In the genomic region with DNA sequence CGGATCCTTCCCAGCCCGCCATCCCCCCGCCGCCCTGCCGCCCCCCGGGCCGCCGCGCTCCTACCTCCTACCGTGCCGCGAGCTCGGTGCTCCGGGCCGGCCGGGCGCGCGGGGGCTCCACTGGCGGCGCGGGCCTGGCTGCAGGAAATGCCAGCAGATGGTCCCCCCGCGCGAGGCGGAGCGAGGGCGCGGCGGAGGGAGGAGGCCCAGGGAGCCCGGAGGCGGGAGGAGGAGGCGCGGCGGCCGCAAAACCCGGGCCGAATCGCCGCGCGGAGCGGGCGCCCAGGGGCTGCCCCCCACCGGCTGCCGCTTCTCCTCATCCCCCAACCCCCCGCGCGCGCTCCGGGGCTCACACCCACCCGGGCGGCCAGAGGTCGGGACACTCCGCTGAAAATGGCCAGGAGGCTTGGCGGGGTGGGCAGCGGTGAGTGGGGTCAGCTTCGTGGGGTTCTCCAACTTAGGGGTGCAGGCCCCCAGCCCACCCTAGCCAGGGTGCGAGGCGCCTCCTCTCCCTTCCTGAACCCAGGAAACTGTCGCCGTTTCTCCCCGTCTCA, we compare ENCODE assay signal across 8 cellular contexts. TPM values are rescaled to one million over a fixed set of nuclear protein-coding genes. Genes with fewer than 3 reads are reported as not detected.
DNase-seq lines count a peak whose midpoint lies in the region; ATAC-seq, FAIRE-seq and TF ChIP-seq lines count a peak whose summit lies in the region.

A gene with protein sequence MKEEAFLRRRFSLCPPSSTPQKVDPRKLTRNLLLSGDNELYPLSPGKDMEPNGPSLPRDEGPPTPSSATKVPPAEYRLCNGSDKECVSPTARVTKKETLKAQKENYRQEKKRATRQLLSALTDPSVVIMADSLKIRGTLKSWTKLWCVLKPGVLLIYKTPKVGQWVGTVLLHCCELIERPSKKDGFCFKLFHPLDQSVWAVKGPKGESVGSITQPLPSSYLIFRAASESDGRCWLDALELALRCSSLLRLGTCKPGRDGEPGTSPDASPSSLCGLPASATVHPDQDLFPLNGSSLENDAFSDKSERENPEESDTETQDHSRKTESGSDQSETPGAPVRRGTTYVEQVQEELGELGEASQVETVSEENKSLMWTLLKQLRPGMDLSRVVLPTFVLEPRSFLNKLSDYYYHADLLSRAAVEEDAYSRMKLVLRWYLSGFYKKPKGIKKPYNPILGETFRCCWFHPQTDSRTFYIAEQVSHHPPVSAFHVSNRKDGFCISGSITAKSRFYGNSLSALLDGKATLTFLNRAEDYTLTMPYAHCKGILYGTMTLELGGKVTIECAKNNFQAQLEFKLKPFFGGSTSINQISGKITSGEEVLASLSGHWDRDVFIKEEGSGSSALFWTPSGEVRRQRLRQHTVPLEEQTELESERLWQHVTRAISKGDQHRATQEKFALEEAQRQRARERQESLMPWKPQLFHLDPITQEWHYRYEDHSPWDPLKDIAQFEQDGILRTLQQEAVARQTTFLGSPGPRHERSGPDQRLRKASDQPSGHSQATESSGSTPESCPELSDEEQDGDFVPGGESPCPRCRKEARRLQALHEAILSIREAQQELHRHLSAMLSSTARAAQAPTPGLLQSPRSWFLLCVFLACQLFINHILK (minus strand): TSS at position 159 of the 554 bp plus-strand sequence. CDS start 36,162 bp downstream, outside the sequence.

- no peak within 1 kb of the TSS for H3K27ac ChIP-seq in keratinocyte (ENCODE audit: control insufficient read depth, insufficient read depth, low read length)
- peak within 1 kb of the TSS; percentile 60 for H3K27ac ChIP-seq in skeletal muscle tissue (ENCODE audit: low read depth, low read length)

- H3K4me3 Mint-ChIP-seq in activated B cell treated with CpG ODN at 0.5 μM for 24 hours: peak within 1 kb of the TSS; percentile 0

- CTCF ChIA-PET in activated B cell treated with CpG ODN at 0.5 μM for 24 hours (lab: Charles Lee): no interaction called here

- no peaks in the 10 kb centered on the region for H3K36me3 ChIP-seq in BE2C
- no peaks in the 10 kb centered on the region for H3K36me3 ChIP-seq in keratinocyte (ENCODE audit: control insufficient read depth in 2 of 2, extremely low read depth in 1 of 2, insufficient read depth in 2 of 2, low read length in 2 of 2)
- no peaks in the 10 kb centered on the region for H3K36me3 ChIP-seq in skeletal muscle tissue (ENCODE audit: control insufficient read depth in 3 of 3, insufficient read depth in 3 of 3, low read length in 3 of 3)

- H3K27me3 ChIP-seq in BE2C (no peaks in the 10 kb centered on the region), keratinocyte (ENCODE audit: control insufficient read depth, extremely low read depth, insufficient read depth, low read length) (peaks cover 42% of the 10 kb centered on the region), skeletal muscle tissue (ENCODE audit: control insufficient read depth in 3 of 3, insufficient read depth in 3 of 3, low read length in 3 of 3) (no peaks in the 10 kb centered on the region)

- POLR2A ChIA-PET in activated B cell treated with CpG ODN at 0.5 μM for 24 hours (lab: Charles Lee): no interaction called here

- H3K9ac ChIP-seq in keratinocyte (ENCODE audit: control insufficient read depth, extremely low read depth, insufficient read depth, low read length) (peak within 1 kb of the TSS; percentile 72), skeletal muscle tissue (ENCODE audit: low read depth in 1 of 3, low read length in 3 of 3) (peak within 1 kb of the TSS; percentile 69 to 86 (median 75))

- no peaks in the 10 kb centered on the region for H3K9me3 ChIP-seq in BE2C
- no peaks in the 10 kb centered on the region for H3K9me3 ChIP-seq in keratinocyte (ENCODE audit: control insufficient read depth, low read depth, low read length)
- H3K9me3 ChIP-seq in skeletal muscle tissue (ENCODE audit: control insufficient read depth in 3 of 3, low read length in 3 of 3): no peaks in the 10 kb centered on the region

- peaks cover 10% of the 10 kb centered on the region for H4K20me1 ChIP-seq in keratinocyte (ENCODE audit: control insufficient read depth, extremely low read depth, insufficient read depth, low read length)

- no peaks in the 10 kb centered on the region for H3K9me1 ChIP-seq in keratinocyte (ENCODE audit: control insufficient read depth, extremely low read depth, insufficient read depth, low read length)

- peaks cover 55% of the 10 kb centered on the region for H3K27me3 Mint-ChIP-seq in activated B cell treated with CpG ODN at 0.5 μM for 24 hours

- no peak within 1 kb of the TSS for H3K27ac Mint-ChIP-seq in activated B cell treated with CpG ODN at 0.5 μM for 24 hours

- peak within 1 kb of the TSS; percentile 19 for H2AFZ ChIP-seq in keratinocyte (ENCODE audit: control insufficient read depth, low read length)

- H3K79me2 ChIP-seq in keratinocyte (ENCODE audit: control insufficient read depth, insufficient read depth, low read length): peaks cover 12% of the 10 kb centered on the region

- peaks cover 13% of the 10 kb centered on the region for H3K4me1 Mint-ChIP-seq in activated B cell treated with CpG ODN at 0.5 μM for 24 hours

- peak within 1 kb of the TSS; percentile 87 for H3K4me2 ChIP-seq in keratinocyte (ENCODE audit: control insufficient read depth, extremely low read depth, insufficient read depth, low read depth, low read length)

- no peak for FAIRE-seq in keratinocyte (lab: Jason Lieb, UNC)

- TF ChIP-seq CTCF in BE2C (IDR thresholded peaks at IDR 0.05; ENCODE audit: low read depth, low read length) (no peak), activated B cell treated with CpG ODN at 0.5 μM for 24 hours (IDR thresholded peaks at IDR 0.05) (no peak), choroid plexus epithelial cell (conservative IDR thresholded peaks at IDR 0.05; ENCODE audit: low read depth, low read length) (no peak), keratinocyte (optimal IDR thresholded peaks at IDR 0.05 in 1 of 3, IDR thresholded peaks at IDR 0.05 in 1 of 3, conservative IDR thresholded peaks at IDR 0.05 in 1 of 3; ENCODE audit: extremely low read depth in 1 of 3, insufficient read depth in 2 of 3, low read length in 3 of 3) (no peak)

- dilution Hi-C loops in keratinocyte (cut with MboI; ENCODE audit: extremely low pct_ligation_motif_present, low sequenced_read_pairs): no loop called here

- H3K4me3 ChIP-seq in BE2C (ENCODE audit: low read depth, low read length) (peak within 1 kb of the TSS; percentile 56), choroid plexus epithelial cell (ENCODE audit: low read depth, low read length) (peak within 1 kb of the TSS; percentile 80), keratinocyte (ENCODE audit: control insufficient read depth in 2 of 3, extremely low read depth in 1 of 3, insufficient read depth in 2 of 3, low read depth in 1 of 3, low read length in 3 of 3) (peak within 1 kb of the TSS; percentile 65 to 79 (median 78)), skeletal muscle tissue (ENCODE audit: low read length in 3 of 3) (peak within 1 kb of the TSS; percentile 78 to 80 (median 78))

- H3K4me1 ChIP-seq in BE2C (peaks cover 4% of the 10 kb centered on the region), keratinocyte (ENCODE audit: control insufficient read depth, extremely low read depth, insufficient read depth, low read length) (peaks cover 29% of the 10 kb centered on the region), skeletal muscle tissue (ENCODE audit: control insufficient read depth in 3 of 3, insufficient read depth in 3 of 3, low read length in 3 of 3) (peaks cover 66 to 70% (median 67%) of the 10 kb centered on the region in 3 donors)

- peak; percentile 60 for DNase-seq in BE2C
- peak; percentile 57 for DNase-seq in LHCN-M2 (ENCODE audit: low read depth)
- DNase-seq in activated B cell treated with CpG ODN at 0.5 μM for 24 hours: no peak
- DNase-seq in choroid plexus epithelial cell (ENCODE audit: low read depth): peak; percentile 62
- no peak for DNase-seq in keratinocyte (ENCODE audit: low read depth, low spot score)
- DNase-seq in KG1 (lab: John Stamatoyannopoulos, UW): no peak

- ATAC-seq in activated B cell treated with CpG ODN at 0.5 μM for 24 hours (ENCODE audit: low read depth): no peak
- no peak for ATAC-seq in GM18861 (IDR thresholded peaks at IDR 0.05; ENCODE audit: unreplicated experiment)

- no peaks in the 10 kb centered on the region for H3K9me3 Mint-ChIP-seq in activated B cell treated with CpG ODN at 0.5 μM for 24 hours

- intact Hi-C loops in activated B cell treated with CpG ODN at 0.5 μM for 24 hours (cut with micrococcal nuclease): no loop called here

- H3K36me3 Mint-ChIP-seq in activated B cell treated with CpG ODN at 0.5 μM for 24 hours (ENCODE audit: low read depth): no peaks in the 10 kb centered on the region

RNA-seq across cellular contexts. Expression of the gene that starts here (rescaled TPM):
- polyA plus RNA-seq in BE2C (2012; ENCODE audit: insufficient read depth, insufficient read length, low read depth): 6.4 TPM
- total RNA-seq in LHCN-M2 (2014; rRNA removed) (24.0 and 25.0 TPM in 2 replicates), activated B cell treated with CpG ODN at 0.5 μM for 24 hours (not detected in 2 replicates), skeletal muscle tissue (19.3 TPM)
- 15.4 TPM for polyA plus RNA-seq in LHCN-M2 (2012)
- polyA plus RNA-seq in keratinocyte: 3.0 to 4.7 TPM (median 4.4 TPM) in 3 replicates
- 4.9 TPM for polyA plus RNA-seq in keratinocyte (2011; ENCODE audit: low read depth)
- polyA plus RNA-seq in keratinocyte (2011; cell fraction: cytosol; rRNA removed): 1.6 and 3.6 TPM in 2 replicates
- polyA plus RNA-seq in keratinocyte (2011; cell fraction: nucleus; rRNA removed): 10.1 and 15.1 TPM in 2 replicates
- polyA plus RNA-seq in keratinocyte (2012; ENCODE audit: low replicate concordance): 2.5 and 8.5 TPM in 2 replicates
- polyA minus RNA-seq in keratinocyte: 7.4 to 11.6 TPM (median 8.4 TPM) in 3 replicates
- 8.8 TPM for polyA minus RNA-seq in keratinocyte (2011; cell fraction: cytosol; rRNA and poly(A)+ RNA removed)
- polyA minus RNA-seq in keratinocyte (2011; cell fraction: nucleus; rRNA and poly(A)+ RNA removed): 9.3 and 12.6 TPM in 2 replicates

Comparison
In these comparisons a context has a peak if more than half of its experiments do, and no peak if none do; other contexts are left out.
1. RNA of the gene that starts here (total RNA-seq): 24.0 to 25.0 TPM in LHCN-M2 and 19.3 TPM in skeletal muscle tissue (single experiment); not detected in activated B cell treated with CpG ODN at 0.5 μM for 24 hours; every median in the first group is over 10 times any median in the second.
2. DNase-seq: peak in BE2C (single experiment), LHCN-M2 (single experiment) and choroid plexus epithelial cell (single experiment); none in activated B cell treated with CpG ODN at 0.5 μM for 24 hours (single experiment), keratinocyte (single experiment) and KG1 (single experiment).
3. Peak in every context shown above with its lines, with median percentiles within 50 percentile points of each other: H3K4me3 ChIP-seq.